Comparison of ENCODE assay signal across 8 cellular contexts in the genomic region with DNA sequence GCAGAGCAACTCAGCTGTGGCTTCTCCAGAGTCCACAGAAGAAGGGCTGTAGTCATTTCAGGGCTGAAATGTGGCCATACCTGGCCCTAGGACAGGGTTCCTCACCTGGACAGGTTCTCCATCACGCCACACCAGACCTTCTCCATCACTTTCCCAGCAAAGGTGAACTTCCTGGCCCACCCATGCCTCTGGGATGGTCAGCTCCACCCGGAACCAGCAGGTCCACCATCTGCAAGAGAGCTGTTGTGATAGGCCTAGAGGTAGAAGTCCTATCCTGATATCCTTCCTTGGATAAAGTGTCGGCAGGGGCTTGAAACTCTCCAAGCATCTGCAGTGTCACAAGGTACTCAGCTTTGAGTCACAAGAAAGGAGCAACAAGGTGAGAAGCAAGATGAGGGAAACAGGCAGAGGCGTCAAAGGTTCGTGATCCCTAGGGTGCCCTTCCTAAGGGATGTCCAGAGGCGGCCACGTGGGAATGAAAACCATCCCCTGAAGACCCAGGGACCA. TPM values are rescaled to one million over a fixed set of nuclear protein-coding genes. Genes with fewer than 3 reads are reported as not detected.
DNase-seq lines count a peak whose midpoint lies in the region; ATAC-seq and TF ChIP-seq lines count a peak whose summit lies in the region.

No MANE protein-coding gene starts in this region.

- H3K4me3 ChIP-seq in GM23338 (peak overlapping the region; percentile 87; the same call in 1 of the 2 replicates), right atrium auricular region (peak overlapping the region; percentile 71 to 90), skeletal muscle satellite cell (ENCODE audit: low read length) (peak overlapping the region; percentile 89)

- peaks cover 13% of the 10 kb centered on the region; the same call in 1 of the 2 replicates for H3K4me1 ChIP-seq in GM23338 (ENCODE audit: insufficient read depth)
- peaks cover 0 to 22% of the 10 kb centered on the region in 2 donors for H3K4me1 ChIP-seq in right atrium auricular region
- peaks cover 22% of the 10 kb centered on the region for H3K4me1 ChIP-seq in skeletal muscle satellite cell (ENCODE audit: control insufficient read depth, insufficient read depth, low read length)

- no peak for ATAC-seq in GM23338
- no peak for ATAC-seq in WTC11
- no peak for ATAC-seq in GM19395 (IDR thresholded peaks at IDR 0.05; ENCODE audit: unreplicated experiment)
- ATAC-seq in GM18511 (IDR thresholded peaks at IDR 0.05; ENCODE audit: unreplicated experiment) = no peak
- no peak for ATAC-seq in HG03025 (IDR thresholded peaks at IDR 0.05; ENCODE audit: low FRiP score, unreplicated experiment)

- H3K4me2 ChIP-seq in GM23338 = peak overlapping the region; percentile 85
- H3K4me2 ChIP-seq in skeletal muscle satellite cell (ENCODE audit: low read length) = peak overlapping the region; percentile 86

- H3K36me3 ChIP-seq in GM23338 (ENCODE audit: insufficient read depth) (peaks cover 15% of the 10 kb centered on the region; the same call in 1 of the 2 replicates), right atrium auricular region (peaks cover 60% of the 10 kb centered on the region), skeletal muscle satellite cell (ENCODE audit: insufficient read depth, low read length) (peaks cover 46% of the 10 kb centered on the region)

- H3K27ac ChIP-seq in GM23338 (ENCODE audit: low read depth) (no peak overlapping the region), right atrium auricular region (peak overlapping the region; percentile 96 to 97)

- no peaks in the 10 kb centered on the region for H3K9me2 ChIP-seq in GM23338 (ENCODE audit: insufficient read depth)

- H3K4me1 Mint-ChIP-seq in GM23338 (peaks cover 12% of the 10 kb centered on the region), WTC11 (peaks cover 18% of the 10 kb centered on the region)

- H3K36me3 Mint-ChIP-seq in GM23338 (ENCODE audit: low read depth) (peaks cover 56% of the 10 kb centered on the region), WTC11 (peaks cover 35% of the 10 kb centered on the region)

- CTCF ChIA-PET in WTC11 (lab: Charles Lee) = interaction anchor here (0.6 to 2.3 kb wide), 50 partner anchors 8 to 476 kb away, joined by 3 to 40 read pairs (median 5); a partner anchor contains a TSS

- H4K20me1 ChIP-seq in GM23338 (replicated peaks; ENCODE audit: insufficient read depth) = peaks cover 6% of the 10 kb centered on the region

- peak overlapping the region; percentile 97 for H3K9ac ChIP-seq in skeletal muscle satellite cell (ENCODE audit: low read depth, low read length)

- no peak overlapping the region for H2AFZ ChIP-seq in GM23338

- no peak overlapping the region for H3K27ac Mint-ChIP-seq in GM23338
- no peak overlapping the region for H3K27ac Mint-ChIP-seq in WTC11

- H3K27me3 Mint-ChIP-seq in GM23338 (ENCODE audit: insufficient read depth, low read depth, poor library complexity) (peaks cover 11% of the 10 kb centered on the region), WTC11 (ENCODE audit: low read depth) (no peaks in the 10 kb centered on the region)

- POLR2A ChIA-PET in WTC11 (lab: Charles Lee) = interaction anchor here (0.5 to 3.1 kb wide), 12 partner anchors 16 to 465 kb away, joined by 3 to 33 read pairs (median 7); a partner anchor contains a TSS

- TF ChIP-seq CTCF in GM23338 (conservative IDR thresholded peaks at IDR 0.05; ENCODE audit: low read depth in 2 of 2) (no peak), WTC11 (IDR thresholded peaks at IDR 0.05) (no peak), right atrium auricular region (IDR thresholded peaks at IDR 0.05) (no peak)

- peak overlapping the region; percentile 89 for H3K4me3 Mint-ChIP-seq in GM23338
- peak overlapping the region; percentile 90 for H3K4me3 Mint-ChIP-seq in WTC11

- peaks cover 26% of the 10 kb centered on the region; the same call in 1 of the 2 replicates for H3F3A ChIP-seq in GM23338 (replicated peaks; ENCODE audit: low read depth)

- DNase-seq in GM23338 (ENCODE audit: low spot score) = no peak
- DNase-seq in WTC11 (ENCODE audit: low spot score) = no peak
- no peak for DNase-seq in right atrium auricular region (ENCODE audit: low spot score)
- DNase-seq in DMS153 treated with DMSO at 0.1 percent for 48 hours (lab: John Stamatoyannopoulos, UW; ENCODE audit: unreplicated experiment) = no peak

- no peaks in the 10 kb centered on the region for H3K9me3 ChIP-seq in right atrium auricular region
- no peaks in the 10 kb centered on the region for H3K9me3 ChIP-seq in skeletal muscle satellite cell (replicated peaks; ENCODE audit: low read length)

- H3K79me2 ChIP-seq in GM23338 (replicated peaks; ENCODE audit: insufficient read depth) = 0 out of 2 replicates have a peak, but pooled peaks cover 6% of the 10 kb centered on the region

- no peaks in the 10 kb centered on the region; the same call in 2 of the 3 replicates for H3K9me3 Mint-ChIP-seq in GM23338
- no peaks in the 10 kb centered on the region for H3K9me3 Mint-ChIP-seq in WTC11

- no peaks in the 10 kb centered on the region for H3K27me3 ChIP-seq in GM23338 (ENCODE audit: insufficient read depth)
- no peaks in the 10 kb centered on the region for H3K27me3 ChIP-seq in right atrium auricular region
- no peaks in the 10 kb centered on the region for H3K27me3 ChIP-seq in skeletal muscle satellite cell (ENCODE audit: control insufficient read depth, insufficient read depth, low read length)

TF ChIP-seq in GM23338, 12 proteins besides CTCF, POLR2A, EP300 and RAD21:
- no peak for TF ChIP-seq JUNB (IDR thresholded peaks at IDR 0.05; ENCODE audit: unreplicated experiment)
- TF ChIP-seq, protein P1, sequence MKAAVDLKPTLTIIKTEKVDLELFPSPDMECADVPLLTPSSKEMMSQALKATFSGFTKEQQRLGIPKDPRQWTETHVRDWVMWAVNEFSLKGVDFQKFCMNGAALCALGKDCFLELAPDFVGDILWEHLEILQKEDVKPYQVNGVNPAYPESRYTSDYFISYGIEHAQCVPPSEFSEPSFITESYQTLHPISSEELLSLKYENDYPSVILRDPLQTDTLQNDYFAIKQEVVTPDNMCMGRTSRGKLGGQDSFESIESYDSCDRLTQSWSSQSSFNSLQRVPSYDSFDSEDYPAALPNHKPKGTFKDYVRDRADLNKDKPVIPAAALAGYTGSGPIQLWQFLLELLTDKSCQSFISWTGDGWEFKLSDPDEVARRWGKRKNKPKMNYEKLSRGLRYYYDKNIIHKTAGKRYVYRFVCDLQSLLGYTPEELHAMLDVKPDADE (IDR thresholded peaks at IDR 0.05) = no peak

TF ChIP-seq in WTC11, 78 proteins besides CTCF, POLR2A, EP300 and RAD21:
- TF ChIP-seq ZNF232 (CRISPR knock-in tag; IDR thresholded peaks at IDR 0.05) (peak; percentile 65; the same call in 1 of the 2 replicates), CREB1 (CRISPR knock-in tag; IDR thresholded peaks at IDR 0.05) (no peak)
- TF ChIP-seq, protein P2, sequence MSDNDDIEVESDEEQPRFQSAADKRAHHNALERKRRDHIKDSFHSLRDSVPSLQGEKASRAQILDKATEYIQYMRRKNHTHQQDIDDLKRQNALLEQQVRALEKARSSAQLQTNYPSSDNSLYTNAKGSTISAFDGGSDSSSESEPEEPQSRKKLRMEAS (CRISPR knock-in tag; IDR thresholded peaks at IDR 0.05) = peak; percentile 82; the same call in 1 of the 2 replicates

RNA-seq across cellular contexts. Expression of a gene that starts 0.9 kb away (rescaled TPM):
- total RNA-seq in GM23338 (2014; rRNA removed; shearing (Covaris generic)) = 129 and 131 TPM in 2 replicates
- 31.4 and 42.3 TPM in 2 replicates for polyA plus RNA-seq in GM23338 (2016; fragmentation: Nextera tagmentation; extraction: Ambion mirVana)
- total RNA-seq in WTC11 (2021) (148 to 155 TPM (median 151 TPM) in 3 replicates), right atrium auricular region (10 to 100 TPM; 63.2 to 81.8 TPM)
- total RNA-seq in skeletal muscle satellite cell (2012; rRNA removed) = 109 and 112 TPM in 2 replicates

RNA-seq across cellular contexts. Expression of a gene that starts 20.6 kb away (rescaled TPM):
- 9.7 and 17.0 TPM in 2 replicates for total RNA-seq in GM23338 (2014; rRNA removed; shearing (Covaris generic))
- polyA plus RNA-seq in GM23338 (2016; fragmentation: Nextera tagmentation; extraction: Ambion mirVana) = 6.2 and 11.7 TPM in 2 replicates
- total RNA-seq in WTC11 (2021) (24.8 to 25.2 TPM (median 24.9 TPM) in 3 replicates), right atrium auricular region (10 to 100 TPM in 1 of 2 donors, 1 to 10 TPM in 1; 6.0 to 11.7 TPM)
- 1.1 and 2.5 TPM in 2 replicates for total RNA-seq in skeletal muscle satellite cell (2012; rRNA removed)

RNA-seq across cellular contexts. Expression of a gene that starts 31.6 kb away (rescaled TPM):
- 131 and 166 TPM in 2 replicates for total RNA-seq in GM23338 (2014; rRNA removed; shearing (Covaris generic))
- 128 and 131 TPM in 2 replicates for polyA plus RNA-seq in GM23338 (2016; fragmentation: Nextera tagmentation; extraction: Ambion mirVana)
- total RNA-seq in WTC11 (2021) (116 to 140 TPM (median 129 TPM) in 3 replicates), right atrium auricular region (10 to 100 TPM; 47.2 to 52.4 TPM)
- 54.6 and 96.3 TPM in 2 replicates for total RNA-seq in skeletal muscle satellite cell (2012; rRNA removed)
